9 cellular contexts compared by ENCODE assay signal in the genomic region with DNA sequence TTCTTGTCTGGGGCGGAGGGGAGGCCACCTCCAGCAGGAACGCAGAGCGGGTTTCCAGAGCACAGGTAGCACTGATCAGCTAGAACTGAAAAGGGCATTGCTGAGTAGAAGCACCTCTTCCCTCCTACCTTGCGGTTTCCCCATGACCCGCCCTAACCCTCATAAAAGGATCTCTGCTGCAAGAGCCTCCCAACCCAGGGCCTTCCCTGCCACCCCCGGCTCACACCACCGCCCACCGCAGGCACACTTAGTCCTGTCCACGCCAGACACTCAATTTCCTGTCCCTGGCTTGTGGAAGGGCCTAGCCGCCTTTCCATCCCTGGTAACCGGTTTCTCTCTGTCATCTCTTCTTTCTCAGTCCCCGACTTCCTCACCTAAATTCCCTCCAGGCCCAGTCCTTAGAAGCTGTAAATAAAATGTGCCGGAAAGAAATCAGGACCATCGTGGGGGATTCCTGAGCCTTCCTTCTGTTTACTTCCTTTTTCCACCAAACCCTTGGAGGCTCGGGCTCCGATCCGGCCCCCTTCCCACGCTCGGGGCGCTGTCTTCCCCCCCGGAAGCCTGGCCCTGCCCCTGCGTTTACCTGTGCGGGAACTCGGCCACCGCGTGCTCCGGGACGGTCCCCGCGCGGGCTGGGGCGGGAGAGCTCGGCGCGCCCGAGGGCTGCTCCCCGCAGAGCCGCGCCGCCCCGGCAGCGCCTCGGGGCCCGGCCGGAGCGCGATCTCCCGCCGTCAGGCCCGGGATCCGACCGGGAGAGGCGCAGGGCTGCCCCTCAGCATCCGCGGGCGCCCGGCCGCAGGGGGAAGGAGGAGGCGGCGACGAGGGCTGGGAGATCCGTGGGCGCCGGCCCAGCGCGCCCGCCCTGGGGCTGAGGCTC. TPM values are rescaled to one million over a fixed set of nuclear protein-coding genes. Genes with fewer than 3 reads are reported as not detected.
DNase-seq lines count a peak whose midpoint lies in the region; ATAC-seq and TF ChIP-seq lines count a peak whose summit lies in the region.
"Had no signal": no experiment of that assay in that cellular context is flagged by ENCODE, and none has a peak within 500 bp of the region (broad histone marks: within the 10 kb centered on the region; RNA-seq: fewer than 3 reads in every experiment).

No MANE protein-coding gene starts in this region.

- H3K9me3 ChIP-seq in mucosa of descending colon, result no peaks in the 10 kb centered on the region
- H3K9me3 ChIP-seq: adrenal gland had no signal

- TF ChIP-seq CTCF in LNCaP clone FGC (IDR thresholded peaks at IDR 0.05; ENCODE audit: control insufficient read depth, extremely low read depth, insufficient read depth) (no peak), mucosa of descending colon (IDR thresholded peaks at IDR 0.05) (no peak)

- intact Hi-C loops in mucosa of descending colon (cut with DNase I, micrococcal nuclease), result no loop called here

- ATAC-seq in GM21737 (IDR thresholded peaks at IDR 0.05; ENCODE audit: unreplicated experiment), result peak; percentile 24
- ATAC-seq in mucosa of descending colon, result peak; percentile 72
- ATAC-seq in stimulated activated naive CD8-positive, alpha-beta T cell treated with anti-CD3 and anti-CD28 coated beads, Interleukin-15, amount 100 ng/mL, for 72 hours, result peak; percentile 77

- H3K4me1 Mint-ChIP-seq in stimulated activated naive CD8-positive, alpha-beta T cell treated with anti-CD3 and anti-CD28 coated beads, Interleukin-15, amount 100 ng/mL, for 72 hours, result peaks cover 56% of the 10 kb centered on the region

- peak overlapping the region; percentile 84 to 88 for H3K4me3 Mint-ChIP-seq in stimulated activated naive CD8-positive, alpha-beta T cell treated with anti-CD3 and anti-CD28 coated beads, Interleukin-15, amount 100 ng/mL, for 72 hours

- H3K4me3 ChIP-seq in LNCaP clone FGC (ENCODE audit: low read depth, low read length) (peak overlapping the region; percentile 61), mucosa of descending colon (peak overlapping the region; percentile 22)

- peaks cover 7% of the 10 kb centered on the region for H3K27me3 Mint-ChIP-seq in stimulated activated naive CD8-positive, alpha-beta T cell treated with anti-CD3 and anti-CD28 coated beads, Interleukin-15, amount 100 ng/mL, for 72 hours

- peak; percentile 32 for DNase-seq in EL
- DNase-seq in LNCaP clone FGC (ENCODE audit: low read depth), result peak; percentile 7
- DNase-seq in activated CD4-positive, alpha-beta T cell treated with anti-CD3 and anti-CD28 coated beads, Interleukin-2, amount 50 U/mL, for 4 hours, result peak; percentile 36 to 51
- peak; percentile 64 for DNase-seq in ecto neural progenitor cell (ENCODE audit: low spot score)
- DNase-seq in mucosa of descending colon, result peak; percentile 49 to 78 (median 56)
- peak; percentile 57 to 84 for DNase-seq in stimulated activated naive CD8-positive, alpha-beta T cell treated with anti-CD3 and anti-CD28 coated beads, Interleukin-15, amount 100 ng/mL, for 72 hours
- DNase-seq in NCI-H226, result no peak

- H3K4me1 ChIP-seq in mucosa of descending colon (ENCODE audit: low read depth), result peaks cover 8% of the 10 kb centered on the region

- no peaks in the 10 kb centered on the region for H3K36me3 ChIP-seq in mucosa of descending colon (ENCODE audit: low read depth)

- peak overlapping the region; percentile 88 to 91 for H3K27ac Mint-ChIP-seq in stimulated activated naive CD8-positive, alpha-beta T cell treated with anti-CD3 and anti-CD28 coated beads, Interleukin-15, amount 100 ng/mL, for 72 hours

- no peaks in the 10 kb centered on the region for H3K9me3 Mint-ChIP-seq in stimulated activated naive CD8-positive, alpha-beta T cell treated with anti-CD3 and anti-CD28 coated beads, Interleukin-15, amount 100 ng/mL, for 72 hours

RNA-seq across cellular contexts. Expression of a gene that starts 0.7 kb away (rescaled TPM):
- total RNA-seq in mucosa of descending colon, result 10 to 100 TPM; 24.9 to 30.4 (median 25.3) TPM

RNA-seq across cellular contexts. Expression of a gene that starts 52.4 kb away (rescaled TPM):
- 10 to 100 TPM in 1 of 3 donors, 1 to 10 TPM in 2; 4.9 to 11.0 (median 6.4) TPM for total RNA-seq in mucosa of descending colon

Comparison
In these comparisons a context has a peak if more than half of its experiments do, and no peak if none do; other contexts are left out.
1. ATAC-seq: peak in every context shown above with its lines; median percentile 77 in stimulated activated naive CD8-positive, alpha-beta T cell treated with anti-CD3 and anti-CD28 coated beads, Interleukin-15, amount 100 ng/mL, for 72 hours; 72 in mucosa of descending colon; 24 in GM21737.